ENCODE assay signal across 30 cellular contexts in genomic region chr4:87179751-87180150, GRCh38. TPM values are rescaled to one million over a fixed set of nuclear protein-coding genes. Genes with fewer than 3 reads are reported as not detected.
DNase-seq lines count a peak whose midpoint lies in the region; ATAC-seq and TF ChIP-seq lines count a peak whose summit lies in the region.
"Had no signal": no experiment of that assay in that cellular context is flagged by ENCODE, and none has a peak within 500 bp of the region (broad histone marks: within the 10 kb centered on the region; RNA-seq: fewer than 3 reads in every experiment).

No MANE protein-coding gene starts in this region.

- no peak overlapping the region for H3K4me3 Mint-ChIP-seq in HFFc6
- H3K4me3 Mint-ChIP-seq: activated CD4-positive, alpha-beta T cell treated with anti-CD3 and anti-CD28 coated beads, Interleukin-2, amount 10 ng/mL, durations not matched to agents 24 days and 14 days; activated T-cell treated with anti-CD3 and anti-CD28 coated beads, Interleukin-2, amount 50 U/mL, for 4 hours; CD14-positive monocyte; H9; nephron had no signal

- H3K4me3 ChIP-seq in brain microvascular endothelial cell (ENCODE audit: low read depth, low read length): no peak overlapping the region
- H3K4me3 ChIP-seq: mucosa of descending colon, ovary, smooth muscle cell, transverse colon had no signal

- H3K4me1 Mint-ChIP-seq in HFFc6 (ENCODE audit: low read depth): peaks cover 12% of the 10 kb centered on the region
- H3K4me1 Mint-ChIP-seq: CD14-positive monocyte, nephron had no signal

- H3K27me3 Mint-ChIP-seq in HFFc6 (ENCODE audit: insufficient read depth): no peaks in the 10 kb centered on the region
- H3K27me3 Mint-ChIP-seq: activated CD4-positive, alpha-beta T cell treated with anti-CD3 and anti-CD28 coated beads, Interleukin-2, amount 10 ng/mL, durations not matched to agents 24 days and 14 days had no signal

- TF ChIP-seq CTCF in HFFc6 (IDR thresholded peaks at IDR 0.05): no peak
- TF ChIP-seq CTCF in brain microvascular endothelial cell (IDR thresholded peaks at IDR 0.05; ENCODE audit: low read depth, low read length, missing control alignments): no peak

- no peaks in the 10 kb centered on the region for H3K36me3 ChIP-seq in brain microvascular endothelial cell (replicated peaks)
- H3K36me3 ChIP-seq: ovary, transverse colon had no signal

- peaks cover 3% of the 10 kb centered on the region; the same call in 1 of the 2 replicates for H3K36me3 Mint-ChIP-seq in HFFc6 (ENCODE audit: low read depth)

- no peaks in the 10 kb centered on the region for H3K9me3 Mint-ChIP-seq in HFFc6
- H3K9me3 Mint-ChIP-seq: activated CD4-positive, alpha-beta T cell treated with anti-CD3 and anti-CD28 coated beads, Interleukin-2, amount 10 ng/mL, durations not matched to agents 24 days and 14 days; activated T-cell treated with anti-CD3 and anti-CD28 coated beads, Interleukin-2, amount 50 U/mL, for 4 hours; CD14-positive monocyte; H9; nephron had no signal

- ATAC-seq in GM21360 (IDR thresholded peaks at IDR 0.05; ENCODE audit: unreplicated experiment): no peak
- ATAC-seq: activated T-cell treated with anti-CD3 and anti-CD28 coated beads, Interleukin-2, amount 50 U/mL, for 4 hours; esophagus mucosa; mucosa of descending colon had no signal

- no peaks in the 10 kb centered on the region for H3K27me3 ChIP-seq in brain microvascular endothelial cell (replicated peaks)
- H3K27me3 ChIP-seq: ovary, transverse colon had no signal

- no peak overlapping the region for H3K27ac Mint-ChIP-seq in HFFc6
- H3K27ac Mint-ChIP-seq: activated CD4-positive, alpha-beta T cell treated with anti-CD3 and anti-CD28 coated beads, Interleukin-2, amount 10 ng/mL, durations not matched to agents 24 days and 14 days; H9; nephron had no signal

- H3K27ac ChIP-seq in brain microvascular endothelial cell: no peak overlapping the region
- H3K27ac ChIP-seq: ovary, transverse colon, VCaP had no signal

- DNase-seq in AG20443 (ENCODE audit: low spot score) (peak; percentile 22), HFFc6 (peak; percentile 43), brain microvascular endothelial cell (peak; percentile 17), kidney tubule cell (ENCODE audit: low spot score) (peak; percentile 32), iPS-NIHi7 (ENCODE audit: extremely low spot score) (no peak)
- no peak for DNase-seq in activated CD4-positive, CD25-positive, alpha-beta regulatory T cell treated with anti-CD3 and anti-CD28 coated beads, Interleukin-2, amount 50 U/mL, for 72 hours
- DNase-seq: activated CD4-positive, alpha-beta T cell treated with anti-CD3 and anti-CD28 coated beads, Interleukin-2, amount 10 ng/mL, durations not matched to agents 24 days and 14 days; activated T-cell treated with anti-CD3 and anti-CD28 coated beads, Interleukin-2, amount 50 U/mL, for 4 hours; amygdala; caudate nucleus; H9; islet precursor cell; KG1; mucosa of descending colon; NCI-H1417; NCI-H2029 treated with DMSO at 0.1 percent for 48 hours; NCI-H2227 treated with DMSO at 0.1 percent for 48 hours; NCI-H526 treated with DMSO at 0.1 percent for 48 hours; ovary; SHP77 treated with DMSO at 0.1 percent for 48 hours; stimulated activated CD4-positive, alpha-beta T cell treated with anti-CD3 and anti-CD28 coated beads, Interleukin-2, amount 100 ng/mL, for 24 hours; SW 1271; T-helper 9 cell; transverse colon had no signal

- in situ Hi-C loops in brain microvascular endothelial cell (cut with HindIII; ENCODE audit: low pct_ligation_motif_present, low sequenced_read_pairs): no loop called here

RNA-seq across cellular contexts. Expression of gene KLHL8, which starts 40.7 kb away (rescaled TPM):
- total RNA-seq in HFFc6 (2021; fragmentation: NEBNext Ultra II Directional; extraction: Animal tissue kit (Norgen Biotek cat#: 25700)): 10 to 100 TPM in 3 of 6 experiments, 1 to 10 TPM in 3; 8.0 to 11.5 (median 9.8) TPM

Comparison
In these comparisons a context has a peak if more than half of its experiments do, and no peak if none do; other contexts are left out.
1. DNase-seq: peak in AG20443 (single experiment), HFFc6 (single experiment), brain microvascular endothelial cell (single experiment) and kidney tubule cell (single experiment); none in activated CD4-positive, CD25-positive, alpha-beta regulatory T cell treated with anti-CD3 and anti-CD28 coated beads, Interleukin-2, amount 50 U/mL, for 72 hours (single experiment) and iPS-NIHi7 (single experiment).